ENCODE assay signal across 10 cellular contexts in the genomic region with DNA sequence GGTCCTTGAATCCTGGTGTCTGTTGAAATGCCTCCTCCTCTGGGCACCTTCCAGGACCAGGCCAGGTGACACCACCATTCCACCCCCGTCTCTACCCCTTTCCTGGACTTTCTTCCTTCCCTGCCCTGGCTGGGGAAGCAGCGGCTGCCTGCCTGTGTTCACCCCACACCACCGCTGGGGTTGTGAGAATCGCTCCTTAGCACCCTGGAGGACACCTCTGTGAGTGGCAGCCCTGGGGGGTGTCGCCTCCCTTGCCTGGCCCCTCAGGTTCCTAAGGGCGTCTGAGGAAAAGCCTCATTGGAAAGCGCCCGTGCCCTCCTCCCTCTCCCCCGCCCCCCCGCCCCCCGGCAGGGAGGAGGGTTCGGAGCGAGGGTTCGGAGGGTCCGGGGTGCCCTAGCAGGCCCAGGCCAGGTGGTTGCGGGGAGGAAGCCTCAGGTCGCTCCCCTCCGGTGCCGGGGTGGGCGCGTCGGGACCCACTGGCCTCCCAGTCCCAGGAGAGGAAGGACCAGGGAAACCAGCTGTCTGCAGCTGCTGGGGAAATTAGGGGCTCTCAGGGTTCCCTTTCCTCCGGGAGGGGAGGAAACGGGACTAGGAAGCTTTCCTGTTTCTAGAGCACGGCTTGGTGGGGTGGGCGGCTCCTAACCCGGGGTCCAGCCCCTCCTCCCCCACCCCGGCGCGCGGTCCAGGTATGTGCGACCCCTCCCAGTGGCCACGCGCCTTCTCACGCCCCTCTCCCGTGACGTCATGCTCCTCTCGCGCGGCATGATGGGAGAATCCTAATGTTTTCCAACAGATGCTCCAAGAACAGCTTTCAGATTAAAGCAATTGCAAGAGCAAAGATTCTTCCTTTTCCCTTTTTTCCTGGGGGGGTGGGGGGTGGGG. TPM values are rescaled to one million over a fixed set of nuclear protein-coding genes. Genes with fewer than 3 reads are reported as not detected.
A peak's percentile ranks its signal among the peaks of the same experiment; 100 is the strongest.
DNase-seq lines count a peak whose midpoint lies in the region; ATAC-seq and TF ChIP-seq lines count a peak whose summit lies in the region.
"Had no signal": no experiment of that assay in that cellular context is flagged by ENCODE, and none has a peak within 500 bp of the region (broad histone marks: within the 10 kb centered on the region; RNA-seq: fewer than 3 reads in every experiment).

Gene PHACTR3, plus strand, starts transcription at position 814 of the 882 bp plus-strand sequence. CDS start 475 bp downstream, outside the sequence.

- no peaks in the 10 kb centered on the region for H3K36me3 ChIP-seq in GM23338 (ENCODE audit: insufficient read depth)
- no peaks in the 10 kb centered on the region for H3K36me3 ChIP-seq in PC-3 (ENCODE audit: low read depth, low read length)
- no peaks in the 10 kb centered on the region for H3K36me3 ChIP-seq in prostate gland

- DNase-seq in GM23338 (ENCODE audit: low spot score) = peak; percentile 74
- DNase-seq in PC-3 = no peak
- DNase-seq in head of caudate nucleus = peak; percentile 70 to 95 (median 86)
- peak; percentile 42 for DNase-seq in progenitor cell of endocrine pancreas (ENCODE audit: low spot score, unreplicated experiment)
- no peak for DNase-seq in mucosa of gallbladder (ENCODE audit: low spot score)
- DNase-seq in prostate gland (ENCODE audit: low spot score) = no peak

- intact Hi-C loops in PC-3 (cut with micrococcal nuclease) = no loop called here
- intact Hi-C loops in head of caudate nucleus (cut with DNase I) = loop anchor here (2.0 kb wide), 1 partner anchor 41 kb away; no protein-coding TSS in a partner anchor
- intact Hi-C loops in prostate gland (cut with DNase I) = no loop called here

- H3K27me3 ChIP-seq in GM23338 (ENCODE audit: insufficient read depth) (peaks cover 92% of the 10 kb centered on the region), PC-3 (ENCODE audit: low read length) (peaks cover 85% of the 10 kb centered on the region), prostate gland (replicated peaks; ENCODE audit: insufficient read depth) (peaks cover 17% of the 10 kb centered on the region)

- POLR2A ChIA-PET in PC-3 (lab: Charles Lee; ENCODE audit: unreplicated experiment) = no interaction called here

- H3K79me2 ChIP-seq in GM23338 (replicated peaks; ENCODE audit: insufficient read depth) (no peaks in the 10 kb centered on the region), PC-3 (ENCODE audit: low read length) (no peaks in the 10 kb centered on the region)

- H3K4me1 ChIP-seq in GM23338 (ENCODE audit: insufficient read depth) (no peaks in the 10 kb centered on the region), PC-3 (ENCODE audit: insufficient read depth, low read length) (no peaks in the 10 kb centered on the region), prostate gland (replicated peaks) (no peaks in the 10 kb centered on the region)

- H3K4me3 ChIP-seq in GM23338 = peak within 1 kb of the TSS; percentile 62
- no peak within 1 kb of the TSS for H3K4me3 ChIP-seq in PC-3 (ENCODE audit: low read length)
- H3K4me3 ChIP-seq in prostate gland = no peak within 1 kb of the TSS

- H3F3A ChIP-seq in GM23338 (replicated peaks; ENCODE audit: low read depth) (no peaks in the 10 kb centered on the region), PC-3 (ENCODE audit: low read length, unreplicated experiment) (no peaks in the 10 kb centered on the region)

- H3K9me3 ChIP-seq in PC-3 (ENCODE audit: low read length) (no peaks in the 10 kb centered on the region), prostate gland (no peaks in the 10 kb centered on the region)

- peak; percentile 31 for ATAC-seq in GM23338
- ATAC-seq in PC-3 = no peak
- no peak for ATAC-seq in GM18858 (IDR thresholded peaks at IDR 0.05; ENCODE audit: unreplicated experiment)
- no peak for ATAC-seq in GM19035 (IDR thresholded peaks at IDR 0.05; ENCODE audit: unreplicated experiment)

- H3K4me1 Mint-ChIP-seq in GM23338 = no peaks in the 10 kb centered on the region
- peaks cover 14% of the 10 kb centered on the region for H3K4me1 Mint-ChIP-seq in progenitor cell of endocrine pancreas (ENCODE audit: low read depth)

- no peak for TF ChIP-seq POLR2A in prostate gland (IDR thresholded peaks at IDR 0.05)

- no peak for TF ChIP-seq CTCF in GM23338 (conservative IDR thresholded peaks at IDR 0.05; ENCODE audit: low read depth in 2 of 2)
- no peak for TF ChIP-seq CTCF in PC-3 (conservative IDR thresholded peaks at IDR 0.05; ENCODE audit: low read depth, low read length)
- TF ChIP-seq CTCF in progenitor cell of endocrine pancreas (IDR thresholded peaks at IDR 0.05; ENCODE audit: unreplicated experiment) = no peak
- no peak for TF ChIP-seq CTCF in prostate gland (IDR thresholded peaks at IDR 0.05)

- CTCF ChIA-PET in PC-3 (lab: Charles Lee) = no interaction called here

- no peak within 1 kb of the TSS for H3K9ac ChIP-seq in PC-3 (ENCODE audit: low read length)

- H3K4me3 Mint-ChIP-seq in GM23338 (peak within 1 kb of the TSS; percentile 57), progenitor cell of endocrine pancreas (ENCODE audit: low read depth) (peak within 1 kb of the TSS; percentile 68)
- H3K4me3 Mint-ChIP-seq: activated naive CD8-positive, alpha-beta T cell had no signal

- H2AFZ ChIP-seq in GM23338 (peak within 1 kb of the TSS; percentile 83; the same call in 1 of the 2 replicates), PC-3 (ENCODE audit: low read length) (no peak within 1 kb of the TSS)

- H3K9me3 Mint-ChIP-seq in GM23338 (no peaks in the 10 kb centered on the region; the same call in 2 of the 3 replicates), progenitor cell of endocrine pancreas (ENCODE audit: low read depth) (no peaks in the 10 kb centered on the region)

- H3K27ac Mint-ChIP-seq in GM23338 (no peak within 1 kb of the TSS), progenitor cell of endocrine pancreas (peak within 1 kb of the TSS; percentile 89)
- H3K27ac Mint-ChIP-seq: activated naive CD8-positive, alpha-beta T cell had no signal

- no peaks in the 10 kb centered on the region for H3K9me2 ChIP-seq in GM23338 (ENCODE audit: insufficient read depth)
- no peaks in the 10 kb centered on the region for H3K9me2 ChIP-seq in PC-3 (replicated peaks; ENCODE audit: low read length)

- 6% methylated on average over 38 of the region's 40 CpGs for WGBS in prostate gland

- H3K27ac ChIP-seq in GM23338 (ENCODE audit: low read depth) (no peak within 1 kb of the TSS), PC-3 (ENCODE audit: low read length) (no peak within 1 kb of the TSS), prostate gland (no peak within 1 kb of the TSS)

- H3K36me3 Mint-ChIP-seq in GM23338 (ENCODE audit: low read depth) (no peaks in the 10 kb centered on the region), progenitor cell of endocrine pancreas (ENCODE audit: insufficient read depth) (no peaks in the 10 kb centered on the region)
- H3K36me3 Mint-ChIP-seq: activated naive CD8-positive, alpha-beta T cell had no signal

- H3K27me3 Mint-ChIP-seq in GM23338 (ENCODE audit: insufficient read depth, low read depth, poor library complexity) (peaks cover 65% of the 10 kb centered on the region), progenitor cell of endocrine pancreas (peaks cover 64% of the 10 kb centered on the region)

- no TSS peak for BruUV-seq in PC-3 (replicated peaks; lab: Mats Ljungman, UMichigan)

- H4K20me1 ChIP-seq in GM23338 (replicated peaks; ENCODE audit: insufficient read depth) (no peaks in the 10 kb centered on the region; the same call in 1 of the 2 replicates), PC-3 (ENCODE audit: low read length) (no peaks in the 10 kb centered on the region)

- H3K4me2 ChIP-seq in GM23338 (peak within 1 kb of the TSS; percentile 86), PC-3 (ENCODE audit: low read length) (no peak within 1 kb of the TSS)

TF ChIP-seq in GM23338, 12 proteins besides CTCF, POLR2A, EP300 and RAD21:
- TF ChIP-seq CREB1 (CRISPR knock-in tag; IDR thresholded peaks at IDR 0.05; ENCODE audit: low read depth) (peak; percentile 94), ZNF114 (CRISPR knock-in tag; IDR thresholded peaks at IDR 0.05) (no peak)

RNA-seq across cellular contexts. Expression of gene PHACTR3, which starts in this region (rescaled TPM):
- 0.45 and 0.93 TPM in 2 replicates for total RNA-seq in GM23338 (2014; rRNA removed; shearing (Covaris generic))
- 0.61 and 0.96 TPM in 2 replicates for polyA plus RNA-seq in GM23338 (2016; fragmentation: Nextera tagmentation; extraction: Ambion mirVana)
- total RNA-seq in PC-3 (2014; rRNA removed) (26.4 and 30.6 TPM in 2 replicates), progenitor cell of endocrine pancreas (1.1 and 1.4 TPM in 2 replicates), mucosa of gallbladder (6.9 TPM), prostate gland (under 1 TPM in 1 of 2 donors, not detected in 1; 0.34 TPM)
- total RNA-seq: NCI-H460 had no signal

Comparison
In these comparisons a context has a peak if more than half of its experiments do, and no peak if none do; other contexts are left out.
1. Peak in DNase-seq, ATAC-seq, H3K4me3 ChIP-seq and H3K4me2 ChIP-seq in GM23338; RNA of the gene not detected or under 1 TPM.
2. DNase-seq: peak in head of caudate nucleus (42 of 42) and progenitor cell of endocrine pancreas (single experiment); none in PC-3 (single experiment), mucosa of gallbladder (single experiment) and prostate gland (single experiment).